In the genomic region with DNA sequence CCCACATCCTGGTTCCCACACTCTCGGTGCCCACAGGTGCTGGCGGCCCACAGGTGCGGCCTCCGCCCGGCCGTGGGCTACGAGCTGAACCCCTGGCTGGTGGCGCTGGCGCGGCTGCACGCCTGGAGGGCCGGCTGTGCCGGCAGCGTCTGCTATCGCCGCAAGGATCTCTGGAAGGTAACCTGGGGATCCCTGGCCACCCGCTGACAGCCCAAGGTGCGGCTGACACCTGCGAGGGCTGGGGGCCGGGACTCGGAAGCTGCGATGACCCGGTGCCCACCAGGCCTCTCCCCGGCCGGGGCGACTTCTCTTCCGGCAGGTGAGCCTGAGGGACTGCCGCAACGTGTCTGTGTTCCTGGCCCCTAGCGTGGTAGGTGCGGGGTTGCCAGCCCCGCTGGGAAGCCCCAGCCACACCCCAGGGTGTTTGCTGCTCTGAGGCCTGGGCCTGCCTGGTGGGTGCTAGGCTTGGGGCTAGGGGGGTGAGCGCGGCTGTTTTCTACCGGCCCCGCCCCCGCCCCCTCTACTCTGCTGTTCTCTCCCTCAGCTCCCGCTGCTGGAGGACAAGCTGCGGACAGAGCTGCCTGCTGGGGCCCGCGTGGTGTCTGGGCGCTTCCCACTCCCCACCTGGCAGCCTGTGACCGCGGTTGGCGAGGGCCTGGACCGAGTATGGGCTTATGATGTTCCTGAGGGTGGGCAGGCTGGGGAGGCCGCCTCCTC, we compare ENCODE assay signal across 8 cellular contexts. TPM values are rescaled to one million over a fixed set of nuclear protein-coding genes. Genes with fewer than 3 reads are reported as not detected.
DNase-seq lines count a peak whose midpoint lies in the region; ATAC-seq and TF ChIP-seq lines count a peak whose summit lies in the region.

No MANE protein-coding gene starts in this region.

- H3K36me3 Mint-ChIP-seq in naive B cell (no peaks in the 10 kb centered on the region), endothelial cell (ENCODE audit: low read depth, unreplicated experiment) (no peaks in the 10 kb centered on the region)

- H3K4me3 ChIP-seq in ACC112 (ENCODE audit: low read depth, low read length) (peak overlapping the region; percentile 84), HUES64 (ENCODE audit: low read length) (peak overlapping the region; percentile 93), breast epithelium (peak overlapping the region; percentile 64 to 79 (median 76))

- WGBS in HUES64: 91% methylated on average over 47 of the region's 47 CpGs

- H3K9me3 Mint-ChIP-seq in naive B cell: no peaks in the 10 kb centered on the region
- no peaks in the 10 kb centered on the region for H3K9me3 Mint-ChIP-seq in endothelial cell (ENCODE audit: unreplicated experiment)

- no peak for ATAC-seq in naive B cell (ENCODE audit: low read depth in 2 of 2)

- H3K9me3 ChIP-seq in HUES64 (ENCODE audit: insufficient read depth, low read depth, low read length): no peaks in the 10 kb centered on the region
- H3K9me3 ChIP-seq in breast epithelium: no peaks in the 10 kb centered on the region

- H3K27ac Mint-ChIP-seq in naive B cell: peak overlapping the region in 1 of 6 donors; percentile 41
- H3K27ac Mint-ChIP-seq in endothelial cell (ENCODE audit: unreplicated experiment): no peak overlapping the region

- intact Hi-C loops in breast epithelium (cut with DNase I; ENCODE audit: low total_unique reads): no loop called here

- H3K27me3 Mint-ChIP-seq in naive B cell (no peaks in the 10 kb centered on the region), endothelial cell (ENCODE audit: unreplicated experiment) (peaks cover 21% of the 10 kb centered on the region)

- H3K79me2 ChIP-seq in ACC112 (ENCODE audit: control insufficient read depth, insufficient read depth, low read length, unreplicated experiment): no peaks in the 10 kb centered on the region

- TF ChIP-seq POLR2A in breast epithelium (IDR thresholded peaks at IDR 0.05): no peak

- TF ChIP-seq CTCF in breast epithelium (IDR thresholded peaks at IDR 0.05): no peak
- no peak for TF ChIP-seq CTCF in endothelial cell (IDR thresholded peaks at IDR 0.05; ENCODE audit: unreplicated experiment)

- no peak overlapping the region; the same call in 1 of the 2 replicates for H3K9ac ChIP-seq in HUES64 (ENCODE audit: low read depth, low read length)

- H3K36me3 ChIP-seq in ACC112 (ENCODE audit: insufficient read depth, low read length): no peaks in the 10 kb centered on the region
- H3K36me3 ChIP-seq in HUES64 (ENCODE audit: insufficient read depth, low read length): peaks cover 5% of the 10 kb centered on the region; the same call in 1 of the 2 replicates
- H3K36me3 ChIP-seq in breast epithelium: no peaks in the 10 kb centered on the region

- no peak overlapping the region for H2AFZ ChIP-seq in ACC112 (ENCODE audit: low read length, unreplicated experiment)

- H3K27me3 ChIP-seq in ACC112 (ENCODE audit: insufficient read depth, low read length) (no peaks in the 10 kb centered on the region), HUES64 (ENCODE audit: insufficient read depth, low read length) (peaks cover 21% of the 10 kb centered on the region), breast epithelium (no peaks in the 10 kb centered on the region)

- H3K27ac ChIP-seq in ACC112 (ENCODE audit: low read depth, low read length) (no peak overlapping the region), HUES64 (ENCODE audit: low read depth, low read length) (no peak overlapping the region), breast epithelium (peak overlapping the region; percentile 75 to 88)

- DNase-seq in breast epithelium (ENCODE audit: low spot score in 2 of 2) (no peak), naive B cell (no peak), endothelial cell (ENCODE audit: low spot score) (no peak), NCI-H2029 treated with DMSO at 0.1 percent for 48 hours (lab: John Stamatoyannopoulos, UW) (no peak), germinal center (ENCODE audit: low spot score) (no peak)
- no peak for DNase-seq in stimulated activated CD4-positive, alpha-beta T cell treated with anti-CD3 and anti-CD28 coated beads, Interleukin-12 subunit alpha, Interleukin-12 subunit beta, amount 100 ng/mL, for 4 hours

- H3K4me1 ChIP-seq in ACC112 (ENCODE audit: control insufficient read depth, insufficient read depth, low read length, unreplicated experiment): peaks cover 13% of the 10 kb centered on the region
- H3K4me1 ChIP-seq in HUES64 (ENCODE audit: insufficient read depth, low read length): peaks cover 6% of the 10 kb centered on the region; the same call in 1 of the 2 replicates
- peaks cover 12 to 20% of the 10 kb centered on the region in 2 donors for H3K4me1 ChIP-seq in breast epithelium

- H3K4me1 Mint-ChIP-seq in naive B cell (peaks cover 12 to 24% (median 14%) of the 10 kb centered on the region in 3 donors), endothelial cell (ENCODE audit: unreplicated experiment) (no peaks in the 10 kb centered on the region)

- H3K4me3 Mint-ChIP-seq in naive B cell (peak overlapping the region; percentile 25 to 75 (median 64)), endothelial cell (ENCODE audit: unreplicated experiment) (no peak overlapping the region)

RNA-seq across cellular contexts. Expression of a gene that starts 1.0 kb away (rescaled TPM):
- polyA plus RNA-seq in HUES64 (2013, experiment 1 of 2): 20.7 TPM
- 13.6 TPM for polyA plus RNA-seq in HUES64 (2013, experiment 2 of 2)
- total RNA-seq in breast epithelium (10 to 100 TPM; 29.9 to 35.7 (median 30.4) TPM), endothelial cell (ENCODE audit: unreplicated experiment) (11.1 TPM)
- 10 to 100 TPM; 21.5 to 62.0 (median 38.0) TPM for polyA plus RNA-seq in naive B cell (ENCODE audit: low read depth in 6 of 6)

RNA-seq across cellular contexts. Expression of a gene that starts 4.3 kb away (rescaled TPM):
- polyA plus RNA-seq in HUES64 (2013, experiment 1 of 2): 2.5 TPM
- 2.6 TPM for polyA plus RNA-seq in HUES64 (2013, experiment 2 of 2)
- total RNA-seq in breast epithelium: 1 to 10 TPM in 2 of 3 donors, under 1 TPM in 1; 0.48 to 2.9 (median 2.6) TPM
- under 1 TPM in 2 of 6 donors, not detected in 4; 0.41 to 0.95 TPM for polyA plus RNA-seq in naive B cell (ENCODE audit: low read depth in 6 of 6)
- total RNA-seq in endothelial cell (ENCODE audit: unreplicated experiment): 0.85 TPM

RNA-seq across cellular contexts. Expression of a gene that starts 5.0 kb away (rescaled TPM):
- 4.1 TPM for polyA plus RNA-seq in HUES64 (2013, experiment 1 of 2)
- 8.7 TPM for polyA plus RNA-seq in HUES64 (2013, experiment 2 of 2)
- total RNA-seq in breast epithelium (1 to 10 TPM; 4.3 to 7.5 (median 5.1) TPM), endothelial cell (ENCODE audit: unreplicated experiment) (1.5 TPM)
- polyA plus RNA-seq in naive B cell (ENCODE audit: low read depth in 6 of 6): 1 to 10 TPM; 1.5 to 8.5 (median 2.9) TPM

RNA-seq across cellular contexts. Expression of a gene that starts 7.0 kb away (rescaled TPM):
- 26.8 TPM for polyA plus RNA-seq in HUES64 (2013, experiment 1 of 2)
- 45.5 TPM for polyA plus RNA-seq in HUES64 (2013, experiment 2 of 2)
- total RNA-seq in breast epithelium (10 to 100 TPM; 23.6 to 30.2 (median 24.3) TPM), endothelial cell (ENCODE audit: unreplicated experiment) (11.2 TPM)
- 10 to 100 TPM in 1 of 6 donors, 1 to 10 TPM in 4, not detected in 1; 4.0 to 10.2 (median 6.2) TPM for polyA plus RNA-seq in naive B cell (ENCODE audit: low read depth in 6 of 6)

RNA-seq across cellular contexts. Expression of a gene that starts 16.3 kb away (rescaled TPM):
- 1.4 TPM for polyA plus RNA-seq in HUES64 (2013, experiment 1 of 2)
- 2.8 TPM for polyA plus RNA-seq in HUES64 (2013, experiment 2 of 2)
- total RNA-seq in breast epithelium (1 to 10 TPM in 2 of 3 donors, not detected in 1; 2.6 to 4.2 TPM), endothelial cell (ENCODE audit: unreplicated experiment) (not detected)
- 1 to 10 TPM in 1 of 6 donors, under 1 TPM in 4, not detected in 1; 0.23 to 7.9 (median 0.56) TPM for polyA plus RNA-seq in naive B cell (ENCODE audit: low read depth in 6 of 6)

Comparison
In these comparisons a context has a peak if more than half of its experiments do, and no peak if none do; other contexts are left out.
1. H3K27ac ChIP-seq: peak in breast epithelium (2 of 2); none in ACC112 (single experiment) and HUES64 (single experiment).
2. Peak in every context shown above with its lines, with median percentiles within 50 percentile points of each other: H3K4me3 ChIP-seq.